Comparison of ENCODE assay signal across 27 cellular contexts in genomic region chr6:117512056-117512828, GRCh38. TPM values are rescaled to one million over a fixed set of nuclear protein-coding genes. Genes with fewer than 3 reads are reported as not detected.
DNase-seq lines count a peak whose midpoint lies in the region; ATAC-seq and TF ChIP-seq lines count a peak whose summit lies in the region.
"Had no signal": no experiment of that assay in that cellular context is flagged by ENCODE, and none has a peak within 500 bp of the region (broad histone marks: within the 10 kb centered on the region; RNA-seq: fewer than 3 reads in every experiment).

No MANE protein-coding gene starts in this region.

- no peak for TF ChIP-seq EP300 in tibial nerve (IDR thresholded peaks at IDR 0.05)

- DNase-seq in left ventricle myocardium superior (no peak), right cardiac atrium (no peak), left lobe of liver (ENCODE audit: low spot score) (no peak), COLO829 (ENCODE audit: low spot score) (no peak), psoas muscle (no peak), tibial nerve (ENCODE audit: low spot score in 2 of 2) (no peak)
- no peak for DNase-seq in stimulated activated naive CD4-positive, alpha-beta T cell treated with Interleukin-2 at 50 U/mL for 16 hours (lab: John Stamatoyannopoulos, UW)
- DNase-seq: activated CD4-positive, CD25-positive, alpha-beta regulatory T cell; activated CD8-positive, alpha-beta memory T cell treated with anti-CD3 and anti-CD28 coated beads, Interleukin-2, amount 10 ng/mL, durations not matched to agents 7 days and 5 days; activated naive CD4-positive, alpha-beta T cell treated with Interleukin-2 at 50 U/mL for 16 hours; activated T-cell treated with anti-CD3 and anti-CD28 coated beads, Interleukin-2, amount 50 U/mL, for 48 hours; AML-193; CD4-positive, alpha-beta T cell; DMS 273 treated with DMSO at 0.1 percent for 48 hours; effector CD8-positive, alpha-beta T cell; heart left ventricle; KBM-7; MM.1S; NCI-H1417; NCI-H2081 treated with DMSO at 0.1 percent for 48 hours; NCI-H510A treated with DMSO at 0.1 percent for 48 hours; PC-9; SIG-M5; stimulated activated naive CD4-positive, alpha-beta T cell; T-cell; testis had no signal

- peak; percentile 39 for ATAC-seq in left ventricle myocardium superior
- no peak for ATAC-seq in right cardiac atrium
- ATAC-seq in SK-N-SH treated with all-trans-retinoic acid at 6 μM for 48 hours = peak; percentile 18; the same call in 1 of the 3 replicates
- peak; percentile 43 for ATAC-seq in left lobe of liver
- no peak for ATAC-seq in psoas muscle
- ATAC-seq: activated CD8-positive, alpha-beta memory T cell treated with anti-CD3 and anti-CD28 coated beads, Interleukin-2, amount 10 ng/mL, durations not matched to agents 7 days and 5 days; heart left ventricle; T-cell had no signal

- H3K4me3 ChIP-seq in right cardiac atrium (ENCODE audit: low read length) (no peak overlapping the region), psoas muscle (no peak overlapping the region), tibial nerve (no peak overlapping the region)
- H3K4me3 ChIP-seq: heart left ventricle, PC-9, testis had no signal

- H3K27me3 ChIP-seq in right cardiac atrium (ENCODE audit: control insufficient read depth, insufficient read depth) (no peaks in the 10 kb centered on the region), psoas muscle (ENCODE audit: insufficient read depth in 3 of 3, low read length in 2 of 3) (no peaks in the 10 kb centered on the region), tibial nerve (no peaks in the 10 kb centered on the region)
- H3K27me3 ChIP-seq: heart left ventricle, testis had no signal

- WGBS in right cardiac atrium = 78% methylated on average over 7 of the region's 7 CpGs
- WGBS in psoas muscle, 3 donors = 72 to 82% (median 72%) methylated on average over 7 of the region's 7 CpGs
- WGBS in tibial nerve, 2 donors = 87 to 88% methylated on average over 7 of the region's 7 CpGs

- H3K27ac ChIP-seq in right cardiac atrium (ENCODE audit: low read length) = no peak overlapping the region
- no peak overlapping the region for H3K27ac ChIP-seq in psoas muscle
- no peak overlapping the region for H3K27ac ChIP-seq in tibial nerve
- H3K27ac ChIP-seq: heart left ventricle, PC-9, testis had no signal

- H3K4me1 ChIP-seq in right cardiac atrium (ENCODE audit: control insufficient read depth, insufficient read depth, low read length) = no peaks in the 10 kb centered on the region
- H3K4me1 ChIP-seq in psoas muscle = peaks cover 19% of the 10 kb centered on the region
- H3K4me1 ChIP-seq in tibial nerve = peaks cover 0 to 2% (median 0%) of the 10 kb centered on the region in 4 donors

- H3K9me3 ChIP-seq in right cardiac atrium (ENCODE audit: control insufficient read depth, low read length) (no peaks in the 10 kb centered on the region), psoas muscle (no peaks in the 10 kb centered on the region), tibial nerve (no peaks in the 10 kb centered on the region)
- H3K9me3 ChIP-seq: heart left ventricle, testis had no signal

- TF ChIP-seq CTCF in psoas muscle (IDR thresholded peaks at IDR 0.05) = no peak
- no peak for TF ChIP-seq CTCF in tibial nerve (IDR thresholded peaks at IDR 0.05)

- H3K36me3 ChIP-seq in psoas muscle (ENCODE audit: insufficient read depth in 1 of 2, low read depth in 1 of 2) = no peaks in the 10 kb centered on the region
- peaks cover 0 to 9% (median 0%) of the 10 kb centered on the region in 3 donors for H3K36me3 ChIP-seq in tibial nerve

- TF ChIP-seq POLR2A in tibial nerve (IDR thresholded peaks at IDR 0.05) = no peak

- intact Hi-C loops in left ventricle myocardium superior (cut with micrococcal nuclease) = no loop called here
- intact Hi-C loops in right cardiac atrium (cut with DNase I) = no loop called here
- intact Hi-C loops in psoas muscle (cut with DNase I) = no loop called here

TF ChIP-seq in SK-N-SH treated with all-trans-retinoic acid at 6 μM for 48 hours, 23 proteins besides CTCF, POLR2A, EP300 and RAD21:
- TF ChIP-seq ZFP30 (CRISPR knock-in tag; IDR thresholded peaks at IDR 0.05) (no peak), ARNTL (CRISPR knock-in tag; IDR thresholded peaks at IDR 0.05; ENCODE audit: borderline replicate concordance, low read depth) (no peak), ZNF8 (CRISPR knock-in tag; IDR thresholded peaks at IDR 0.05) (no peak), RARB (CRISPR knock-in tag; IDR thresholded peaks at IDR 0.05) (no peak), ISL1 (CRISPR knock-in tag; IDR thresholded peaks at IDR 0.05) (no peak), ESRRG (CRISPR knock-in tag; IDR thresholded peaks at IDR 0.05) (no peak), SNAI2 (CRISPR knock-in tag; IDR thresholded peaks at IDR 0.05) (no peak), CREB5 (CRISPR knock-in tag; IDR thresholded peaks at IDR 0.05; ENCODE audit: low read depth) (no peak), POU6F1 (CRISPR knock-in tag; IDR thresholded peaks at IDR 0.05; ENCODE audit: borderline replicate concordance, low read depth) (no peak), BACH2 (CRISPR knock-in tag; IDR thresholded peaks at IDR 0.05; ENCODE audit: borderline replicate concordance) (no peak), ZFP3 (CRISPR knock-in tag; IDR thresholded peaks at IDR 0.05) (no peak), CSDC2 (CRISPR knock-in tag; IDR thresholded peaks at IDR 0.05) (no peak), TOX (CRISPR knock-in tag; IDR thresholded peaks at IDR 0.05; ENCODE audit: borderline replicate concordance) (no peak), PATZ1 (CRISPR knock-in tag; IDR thresholded peaks at IDR 0.05; ENCODE audit: borderline replicate concordance) (no peak), ZNF565 (CRISPR knock-in tag; conservative IDR thresholded peaks at IDR 0.05; ENCODE audit: low read depth) (no peak), TCF4 (CRISPR knock-in tag; IDR thresholded peaks at IDR 0.05; ENCODE audit: borderline replicate concordance) (no peak), OSR1 (CRISPR knock-in tag; IDR thresholded peaks at IDR 0.05) (no peak), ZNF70 (CRISPR knock-in tag; IDR thresholded peaks at IDR 0.05) (no peak)

RNA-seq across cellular contexts. Expression of gene DCBLD1, which starts 29.8 kb away (rescaled TPM):
- total RNA-seq in left ventricle myocardium superior = 6.0 TPM
- total RNA-seq in right cardiac atrium = 1 to 10 TPM; 3.2 to 5.7 (median 4.1) TPM
- 3.8 TPM for polyA plus RNA-seq in right cardiac atrium
- total RNA-seq in left lobe of liver = 9.0 TPM
- 1 to 10 TPM; 4.0 to 9.0 (median 5.2) TPM for total RNA-seq in psoas muscle
- 1 to 10 TPM; 2.0 to 5.1 (median 2.9) TPM for polyA plus RNA-seq in psoas muscle
- total RNA-seq in tibial nerve = 10 to 100 TPM in 2 of 4 donors, 1 to 10 TPM in 2; 6.9 to 13.2 (median 10.0) TPM

Comparison
In these comparisons a context has a peak if more than half of its experiments do, and no peak if none do; other contexts are left out.
1. ATAC-seq: peak in left ventricle myocardium superior (single experiment), SK-N-SH treated with all-trans-retinoic acid at 6 μM for 48 hours (single experiment) and left lobe of liver (single experiment); none in right cardiac atrium (0 of 2) and psoas muscle (0 of 4).